8 cellular contexts compared by ENCODE assay signal in genomic region chr17:58006563-58006923, GRCh38. TPM values are rescaled to one million over a fixed set of nuclear protein-coding genes. Genes with fewer than 3 reads are reported as not detected.
DNase-seq lines count a peak whose midpoint lies in the region; ATAC-seq and TF ChIP-seq lines count a peak whose summit lies in the region.

No MANE protein-coding gene starts in this region.

- peaks cover 47% of the 10 kb centered on the region for H3K36me3 ChIP-seq in lower lobe of right lung

- intact Hi-C loops in dorsolateral prefrontal cortex (cut with DNase I) (loop anchor here (1.0 to 10.0 kb wide), 5 partner anchors 79 to 919 kb away; partner anchors contain the start of genes MKS1 (in 2 of the 2), AKAP1 (in 1 of the 2) and MRPS23 (in 1 of the 2)), lower lobe of right lung (cut with DNase I) (no loop called here)

- H3K4me3 ChIP-seq in dorsolateral prefrontal cortex: peak overlapping the region; percentile 62 to 100 (median 96)
- peak overlapping the region; percentile 99 for H3K4me3 ChIP-seq in lower lobe of right lung

- peak in 3 of 56 donors; percentile 0 to 9 (median 2) for TF ChIP-seq CTCF in dorsolateral prefrontal cortex (IDR thresholded peaks at IDR 0.05 in 54 of 56, conservative IDR thresholded peaks at IDR 0.05 in 2 of 56; ENCODE audit: low read depth in 1 of 56, partially characterized antibody in 56 of 56)
- no peak for TF ChIP-seq CTCF in lower lobe of right lung (IDR thresholded peaks at IDR 0.05)

- H3K27ac ChIP-seq in dorsolateral prefrontal cortex (peak overlapping the region; percentile 85 to 99 (median 98)), lower lobe of right lung (peak overlapping the region; percentile 97)

- peaks cover 53% of the 10 kb centered on the region for H3K4me1 ChIP-seq in lower lobe of right lung

- H3K27me3 ChIP-seq in dorsolateral prefrontal cortex (no peaks in the 10 kb centered on the region), lower lobe of right lung (ENCODE audit: low read depth) (no peaks in the 10 kb centered on the region)

- DNase-seq in D341Med (ENCODE audit: low spot score) (peak; percentile 82), NCI-H460 (ENCODE audit: extremely low read depth, low read depth) (peak; percentile 75), dorsolateral prefrontal cortex (peak; percentile 50 to 81 (median 74)), lower lobe of right lung (peak; percentile 86)
- DNase-seq in activated CD4-positive, alpha-beta T cell treated with anti-CD3 and anti-CD28 coated beads for 48 hours: peak; percentile 81
- peak; percentile 59 for DNase-seq in stimulated activated CD8-positive, alpha-beta memory T cell treated with anti-CD3 and anti-CD28 coated beads, Interleukin-12 subunit alpha, Interleukin-12 subunit beta, amount 100 ng/mL, for 4 hours (ENCODE audit: low read depth)

- ATAC-seq in HG02759 (IDR thresholded peaks at IDR 0.05; ENCODE audit: unreplicated experiment) (peak; percentile 17), lower lobe of right lung (peak; percentile 81 to 84), GM19467 (IDR thresholded peaks at IDR 0.05; ENCODE audit: unreplicated experiment) (no peak)

- H3K9me3 ChIP-seq in lower lobe of right lung: no peaks in the 10 kb centered on the region

RNA-seq across cellular contexts. Expression of gene SRSF1, which starts 0.5 kb away (rescaled TPM):
- total RNA-seq in NCI-H460 (2014; rRNA removed; shearing (Covaris generic)): 275 and 297 TPM in 2 replicates
- 506 and 712 TPM in 2 replicates for polyA plus RNA-seq in NCI-H460 (2014; cell fraction: nucleus; rRNA removed)
- total RNA-seq in dorsolateral prefrontal cortex: 100 to 1,000 TPM; 111 to 191 (median 137) TPM
- 159 TPM for total RNA-seq in lower lobe of right lung

RNA-seq across cellular contexts. Expression of gene VEZF1, which starts 18.5 kb away (rescaled TPM):
- total RNA-seq in NCI-H460 (2014; rRNA removed; shearing (Covaris generic)): 45.5 and 51.4 TPM in 2 replicates
- polyA plus RNA-seq in NCI-H460 (2014; cell fraction: nucleus; rRNA removed): 26.9 and 47.4 TPM in 2 replicates
- 100 to 1,000 TPM in 1 of 120 experiments, 10 to 100 TPM in 119; 29.6 to 117 (median 50.6) TPM for total RNA-seq in dorsolateral prefrontal cortex
- 73.5 TPM for total RNA-seq in lower lobe of right lung

RNA-seq across cellular contexts. Expression of gene CUEDC1, which starts 51.3 kb away (rescaled TPM):
- 12.2 and 13.7 TPM in 2 replicates for total RNA-seq in NCI-H460 (2014; rRNA removed; shearing (Covaris generic))
- 56.7 and 64.1 TPM in 2 replicates for polyA plus RNA-seq in NCI-H460 (2014; cell fraction: nucleus; rRNA removed)
- total RNA-seq in dorsolateral prefrontal cortex (100 to 1,000 TPM in 1 of 120 experiments, 10 to 100 TPM in 119; 17.3 to 105 (median 33.6) TPM), lower lobe of right lung (42.8 TPM)
